Comparison of ENCODE assay signal across 8 cellular contexts in the genomic region with DNA sequence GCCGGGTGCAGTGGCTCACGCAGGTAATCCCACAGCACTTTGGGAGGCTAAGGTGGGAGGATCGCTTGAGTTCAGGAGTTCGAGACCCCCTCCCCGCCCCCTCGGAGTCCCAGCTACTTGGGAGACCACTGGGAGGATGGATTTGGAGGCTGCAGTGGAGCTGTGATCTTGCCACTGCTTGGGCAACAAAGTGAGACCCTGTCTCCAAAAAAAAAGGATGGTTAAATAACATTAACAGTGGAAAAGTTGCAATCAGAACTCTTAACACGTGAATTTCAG. TPM values are rescaled to one million over a fixed set of nuclear protein-coding genes. Genes with fewer than 3 reads are reported as not detected.
DNase-seq lines count a peak whose midpoint lies in the region; ATAC-seq and TF ChIP-seq lines count a peak whose summit lies in the region.

No MANE protein-coding gene starts in this region.

- H3K36me3 ChIP-seq in cardiac muscle cell (no peaks in the 10 kb centered on the region), brain microvascular endothelial cell (replicated peaks) (no peaks in the 10 kb centered on the region), uterus (no peaks in the 10 kb centered on the region)

- H3K4me1 ChIP-seq in cardiac muscle cell (ENCODE audit: low read depth) (peaks cover 25% of the 10 kb centered on the region), uterus (peaks cover 0 to 12% of the 10 kb centered on the region in 2 donors)

- TF ChIP-seq CTCF in cardiac muscle cell (IDR thresholded peaks at IDR 0.05; ENCODE audit: low read depth, low read length) (no peak), brain microvascular endothelial cell (IDR thresholded peaks at IDR 0.05; ENCODE audit: low read depth, low read length, missing control alignments) (no peak), mesothelial cell of epicardium (IDR thresholded peaks at IDR 0.05; ENCODE audit: unreplicated experiment) (no peak), uterus (IDR thresholded peaks at IDR 0.05) (no peak)

- H3K27me3 ChIP-seq in cardiac muscle cell (no peaks in the 10 kb centered on the region), brain microvascular endothelial cell (replicated peaks) (no peaks in the 10 kb centered on the region), uterus (no peaks in the 10 kb centered on the region)

- H3K36me3 Mint-ChIP-seq in mesothelial cell of epicardium = peaks cover 3% of the 10 kb centered on the region

- H3K4me1 Mint-ChIP-seq in mesothelial cell of epicardium = peaks cover 39% of the 10 kb centered on the region

- H3K4me3 ChIP-seq in cardiac muscle cell = no peak overlapping the region
- H3K4me3 ChIP-seq in brain microvascular endothelial cell (ENCODE audit: low read depth, low read length) = peak overlapping the region; percentile 92
- peak overlapping the region; percentile 93 to 95 for H3K4me3 ChIP-seq in uterus

- in situ Hi-C loops in brain microvascular endothelial cell (cut with HindIII; ENCODE audit: low pct_ligation_motif_present, low sequenced_read_pairs) = no loop called here

- intact Hi-C loops in Right ventricle myocardium superior (cut with DNase I) = no loop called here
- intact Hi-C loops in uterus (cut with DNase I; ENCODE audit: low total_unique reads) = no loop called here

- ATAC-seq in Right ventricle myocardium superior (ENCODE audit: poor library complexity) = no peak
- ATAC-seq in GM18861 (IDR thresholded peaks at IDR 0.05; ENCODE audit: unreplicated experiment) = no peak

- H3K27ac ChIP-seq in cardiac muscle cell (peak overlapping the region; percentile 97), brain microvascular endothelial cell (peak overlapping the region; percentile 99), uterus (peak overlapping the region; percentile 99 to 100)

- no peak for DNase-seq in cardiac muscle cell (ENCODE audit: low read depth in 1 of 2, low spot score in 1 of 2)
- DNase-seq in Right ventricle myocardium superior = no peak
- no peak for DNase-seq in brain microvascular endothelial cell
- DNase-seq in mesothelial cell of epicardium (ENCODE audit: low spot score in 2 of 2, unreplicated experiment in 2 of 2) = no peak
- peak in 1 of 2 donors; percentile 15 for DNase-seq in uterus
- no peak for DNase-seq in AG08395 (ENCODE audit: low spot score)
- DNase-seq in hepatic stellate cell (ENCODE audit: low spot score) = no peak

- H3K27me3 Mint-ChIP-seq in mesothelial cell of epicardium (ENCODE audit: low read depth) = no peaks in the 10 kb centered on the region

- TF ChIP-seq POLR2A in uterus (IDR thresholded peaks at IDR 0.05) = no peak

- H3K9me3 Mint-ChIP-seq in mesothelial cell of epicardium = no peaks in the 10 kb centered on the region

- peak overlapping the region; percentile 99 for H3K4me3 Mint-ChIP-seq in mesothelial cell of epicardium

- no peaks in the 10 kb centered on the region for H3K9me3 ChIP-seq in cardiac muscle cell (ENCODE audit: low read depth)
- no peaks in the 10 kb centered on the region for H3K9me3 ChIP-seq in uterus

- peak overlapping the region; percentile 100 for H3K27ac Mint-ChIP-seq in mesothelial cell of epicardium

RNA-seq across cellular contexts. Expression of a gene that starts 1.4 kb away (rescaled TPM):
- total RNA-seq in cardiac muscle cell (39.8 and 43.5 TPM in 2 replicates), Right ventricle myocardium superior (17.3 TPM), mesothelial cell of epicardium (55.9 to 56.1 TPM (median 56.1 TPM) in 3 replicates), uterus (10 to 100 TPM; 25.4 to 96.5 (median 66.6) TPM)
- 59.2 and 85.5 TPM in 2 replicates for polyA plus RNA-seq in cardiac muscle cell

RNA-seq across cellular contexts. Expression of a gene that starts 1.6 kb away (rescaled TPM):
- total RNA-seq in cardiac muscle cell (17.6 and 22.2 TPM in 2 replicates), Right ventricle myocardium superior (15.0 TPM), mesothelial cell of epicardium (39.7 to 42.7 TPM (median 42.0 TPM) in 3 replicates), uterus (10 to 100 TPM; 11.8 to 48.9 (median 41.3) TPM)
- polyA plus RNA-seq in cardiac muscle cell = 21.0 and 24.2 TPM in 2 replicates
